Comparison of ENCODE assay signal across 14 cellular contexts in the genomic region with DNA sequence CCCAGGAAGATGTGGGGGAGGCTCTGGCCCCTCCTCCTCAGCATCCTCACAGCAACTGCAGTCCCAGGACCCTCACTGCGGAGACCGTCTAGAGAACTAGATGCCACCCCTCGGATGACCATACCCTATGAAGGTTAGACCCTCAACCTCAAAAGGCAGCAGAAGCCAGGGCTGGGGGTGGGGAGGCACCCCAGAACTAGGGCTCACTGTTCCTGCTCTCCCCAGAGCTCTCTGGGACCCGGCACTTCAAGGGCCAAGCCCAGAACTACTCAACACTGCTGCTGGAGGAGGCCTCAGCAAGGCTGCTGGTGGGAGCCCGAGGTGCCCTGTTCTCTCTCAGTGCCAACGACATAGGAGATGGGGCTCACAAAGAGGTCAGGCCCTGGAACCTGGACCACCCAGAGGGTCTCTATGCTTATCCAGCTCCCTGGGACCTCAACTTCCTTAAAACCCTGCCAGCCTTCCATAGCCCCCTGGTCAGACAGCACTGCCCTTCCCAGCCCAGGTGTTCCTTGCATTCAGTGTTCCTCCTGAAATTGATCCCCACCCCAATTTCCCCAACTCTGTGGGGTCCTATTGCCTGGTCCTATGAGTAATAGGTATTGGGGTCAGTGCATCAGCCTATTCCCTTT.
"Had no signal": no experiment of that assay in that cellular context is flagged by ENCODE, and none has a peak within 500 bp of the region (broad histone marks: within the 10 kb centered on the region; RNA-seq: fewer than 3 reads in every experiment).

No MANE protein-coding gene starts in this region.

- H3K9me3 Mint-ChIP-seq: activated B cell treated with CpG ODN at 0.5 μM for 24 hours; activated CD4-positive, alpha-beta T cell treated with anti-CD3 and anti-CD28 coated beads, Interleukin-2, amount 10 ng/mL, durations not matched to agents 24 days and 14 days; activated T-cell treated with anti-CD3 and anti-CD28 coated beads, Interleukin-2, amount 50 U/mL, for 4 hours; dendritic cell treated with granulocyte-macrophage colony-stimulating factor and Interleukin-4, amounts not matched to agents 40 ng/mL and 50 ng/mL, for 4 days; naive thymus-derived CD4-positive, alpha-beta T cell had no signal

- H3K36me3 ChIP-seq: brain microvascular endothelial cell, suprapubic skin had no signal

- H3K9me3 ChIP-seq: suprapubic skin had no signal

- DNase-seq: activated B cell treated with CpG ODN at 0.5 μM for 24 hours; activated CD4-positive, alpha-beta T cell treated with anti-CD3 and anti-CD28 coated beads, Interleukin-2, amount 10 ng/mL, durations not matched to agents 24 days and 14 days; activated gamma-delta T cell; activated T-cell treated with anti-CD3 and anti-CD28 coated beads, Interleukin-2, amount 50 U/mL, for 4 hours; amygdala; brain microvascular endothelial cell; hypothalamus; naive thymus-derived CD4-positive, alpha-beta T cell; stimulated activated CD4-positive, alpha-beta T cell treated with anti-CD3 and anti-CD28 coated beads, Interleukin-2, amount 100 ng/mL, for 48 hours; stimulated activated naive CD8-positive, alpha-beta T cell treated with anti-CD3 and anti-CD28 coated beads, Interleukin-15, Interleukin-2, amounts not matched to agents 100 U/mL and 50 U/mL, for 24 hours; T-helper 17 cell had no signal

- H3K27ac ChIP-seq: brain microvascular endothelial cell, suprapubic skin had no signal

- H3K27me3 ChIP-seq: brain microvascular endothelial cell, suprapubic skin had no signal

- H3K27me3 Mint-ChIP-seq: activated B cell treated with CpG ODN at 0.5 μM for 24 hours; activated naive CD8-positive, alpha-beta T cell; T-helper 17 cell had no signal

- H3K4me3 ChIP-seq: suprapubic skin had no signal

- ATAC-seq: activated T-cell treated with anti-CD3 and anti-CD28 coated beads, Interleukin-2, amount 50 U/mL, for 4 hours; naive thymus-derived CD4-positive, alpha-beta T cell; stimulated activated naive CD8-positive, alpha-beta T cell treated with anti-CD3 and anti-CD28 coated beads, Interleukin-15, Interleukin-2, amounts not matched to agents 100 U/mL and 50 U/mL, for 24 hours; T-helper 17 cell had no signal

- H3K27ac Mint-ChIP-seq: activated B cell treated with CpG ODN at 0.5 μM for 24 hours; activated CD4-positive, alpha-beta T cell treated with anti-CD3 and anti-CD28 coated beads, Interleukin-2, amount 10 ng/mL, durations not matched to agents 24 days and 14 days; activated naive CD8-positive, alpha-beta T cell; dendritic cell treated with granulocyte-macrophage colony-stimulating factor and Interleukin-4, amounts not matched to agents 40 ng/mL and 50 ng/mL, for 4 days; T-helper 17 cell had no signal

- H3K4me3 Mint-ChIP-seq: activated B cell treated with CpG ODN at 0.5 μM for 24 hours; activated CD4-positive, alpha-beta T cell treated with anti-CD3 and anti-CD28 coated beads, Interleukin-2, amount 10 ng/mL, durations not matched to agents 24 days and 14 days; activated naive CD8-positive, alpha-beta T cell; activated T-cell treated with anti-CD3 and anti-CD28 coated beads, Interleukin-2, amount 50 U/mL, for 4 hours; dendritic cell treated with granulocyte-macrophage colony-stimulating factor and Interleukin-4, amounts not matched to agents 40 ng/mL and 50 ng/mL, for 4 days; naive thymus-derived CD4-positive, alpha-beta T cell; T-helper 17 cell had no signal

- H3K36me3 Mint-ChIP-seq: activated naive CD8-positive, alpha-beta T cell; naive thymus-derived CD4-positive, alpha-beta T cell had no signal
